Comparison of ENCODE assay signal across 16 cellular contexts in genomic region chr7:12684186-12684585, GRCh38. TPM values are rescaled to one million over a fixed set of nuclear protein-coding genes. Genes with fewer than 3 reads are reported as not detected.
A peak's percentile ranks its signal among the peaks of the same experiment; 100 is the strongest.
DNase-seq lines count a peak whose midpoint lies in the region; ATAC-seq and TF ChIP-seq lines count a peak whose summit lies in the region.
"Had no signal": no experiment of that assay in that cellular context is flagged by ENCODE, and none has a peak within 500 bp of the region (broad histone marks: within the 10 kb centered on the region; RNA-seq: fewer than 3 reads in every experiment).

No MANE protein-coding gene starts in this region.

- no peaks in the 10 kb centered on the region for H3K79me1 ChIP-seq in neuronal stem cell (ENCODE audit: low read depth, low read length)

- WGBS in neuronal stem cell (ENCODE audit: extremely low coverage in 2 of 2, insufficient read length in 2 of 2, insufficient replicate concordance in 1 of 2), 2 donors, result no CpG with 5 or more reads among the region's 1 CpG

- no peak overlapping the region for H2BK15ac ChIP-seq in neuronal stem cell (ENCODE audit: low read length)

- H3K4ac ChIP-seq in neuronal stem cell (ENCODE audit: low read length), result no peak overlapping the region

- peak overlapping the region; percentile 9 for H3K27ac ChIP-seq in CD4-positive, CD25-positive, alpha-beta regulatory T cell (ENCODE audit: insufficient read depth, low read length, poor library complexity, severe bottlenecking)
- H3K27ac ChIP-seq in OCI-LY3 (ENCODE audit: low read length), result no peak overlapping the region
- no peak overlapping the region for H3K27ac ChIP-seq in neuronal stem cell (replicated peaks; ENCODE audit: low read length)
- H3K27ac ChIP-seq: GM23248 had no signal

- H3K4me1 Mint-ChIP-seq in CD4-positive, CD25-positive, alpha-beta regulatory T cell, result peaks cover 9 to 28% (median 20%) of the 10 kb centered on the region in 4 donors

- no peak overlapping the region for H4K91ac ChIP-seq in neuronal stem cell (ENCODE audit: low read depth, low read length, poor library complexity)

- CTCF ChIA-PET in HEK293T (lab: Yijun Ruan, JAX), result no interaction called here

- no peaks in the 10 kb centered on the region for H4K20me1 ChIP-seq in OCI-LY3 (ENCODE audit: insufficient read depth, low read length)

- no peak overlapping the region for H2BK12ac ChIP-seq in neuronal stem cell (ENCODE audit: low read length)

- H3K27ac Mint-ChIP-seq in CD4-positive, CD25-positive, alpha-beta regulatory T cell, result peak overlapping the region in 2 of 3 donors; percentile 33 to 53

- no peaks in the 10 kb centered on the region for H3K9me3 ChIP-seq in CD4-positive, CD25-positive, alpha-beta regulatory T cell (ENCODE audit: control insufficient read depth in 2 of 2, low read length in 2 of 2)
- H3K9me3 ChIP-seq in OCI-LY3 (ENCODE audit: insufficient read depth, low read length) (no peaks in the 10 kb centered on the region), neuronal stem cell (replicated peaks in 1 of 2; ENCODE audit: control insufficient read depth in 2 of 2, insufficient read depth in 1 of 2, low read depth in 1 of 2, low read length in 2 of 2) (peaks cover 0 to 4% of the 10 kb centered on the region in 2 donors)

- no peak overlapping the region for H3K4me3 ChIP-seq in CD4-positive, CD25-positive, alpha-beta regulatory T cell (ENCODE audit: low read depth, low read length)
- peak overlapping the region; percentile 67 for H3K4me3 ChIP-seq in OCI-LY3 (ENCODE audit: low read length)
- no peak overlapping the region for H3K4me3 ChIP-seq in fibroblast of villous mesenchyme (ENCODE audit: low read depth, low read length)
- H3K4me3 ChIP-seq in neuronal stem cell (ENCODE audit: low read length in 2 of 2), result no peak overlapping the region
- H3K4me3 ChIP-seq: GM23248 had no signal

- H3K27me3 ChIP-seq in CD4-positive, CD25-positive, alpha-beta regulatory T cell (ENCODE audit: control insufficient read depth, insufficient read depth, low read length), result no peaks in the 10 kb centered on the region
- H3K27me3 ChIP-seq in OCI-LY3 (ENCODE audit: low read depth, low read length) (no peaks in the 10 kb centered on the region), neuronal stem cell (ENCODE audit: control insufficient read depth in 3 of 3, insufficient read depth in 3 of 3, low read depth in 1 of 3, low read length in 3 of 3) (no peaks in the 10 kb centered on the region)

- H3K9ac ChIP-seq in OCI-LY3 (ENCODE audit: low read length) (no peak overlapping the region), neuronal stem cell (ENCODE audit: low read depth, low read length, poor library complexity) (no peak overlapping the region)
- H3K9ac ChIP-seq: GM23248 had no signal

- POLR2A ChIA-PET in HEK293T (lab: Yijun Ruan, JAX), result no interaction called here

- no peaks in the 10 kb centered on the region for H3K36me3 Mint-ChIP-seq in CD4-positive, CD25-positive, alpha-beta regulatory T cell

- H3K14ac ChIP-seq in neuronal stem cell (ENCODE audit: low read length), result no peak overlapping the region

- H3K79me2 ChIP-seq in OCI-LY3 (ENCODE audit: low read length), result no peaks in the 10 kb centered on the region

- H3K4me2 ChIP-seq in OCI-LY3 (ENCODE audit: low read length) (peak overlapping the region; percentile 60), neuronal stem cell (ENCODE audit: insufficient read depth, low read length, poor library complexity, severe bottlenecking) (no peak overlapping the region)

- peaks cover 15% of the 10 kb centered on the region for H3K4me1 ChIP-seq in CD4-positive, CD25-positive, alpha-beta regulatory T cell (ENCODE audit: control insufficient read depth, insufficient read depth, low read length, poor library complexity, severe bottlenecking)
- H3K4me1 ChIP-seq in OCI-LY3 (ENCODE audit: low read length) (peaks cover 7% of the 10 kb centered on the region; the same call in 1 of the 2 replicates), neuronal stem cell (ENCODE audit: control insufficient read depth in 2 of 2, insufficient read depth in 1 of 2, low read depth in 1 of 2, low read length in 2 of 2) (peaks cover 0 to 4% of the 10 kb centered on the region in 2 donors)

- H2AFZ ChIP-seq in OCI-LY3 (ENCODE audit: low read depth, low read length) (no peak overlapping the region), neuronal stem cell (ENCODE audit: low read length) (peak overlapping the region; percentile 17)
- H2AFZ ChIP-seq: GM23248 had no signal

- no peak overlapping the region for H2BK5ac ChIP-seq in neuronal stem cell (ENCODE audit: low read length)

- no peak for ATAC-seq in CD4-positive, CD25-positive, alpha-beta regulatory T cell (ENCODE audit: low read depth in 2 of 2)
- ATAC-seq in HG03378 (IDR thresholded peaks at IDR 0.05; ENCODE audit: unreplicated experiment), result no peak
- ATAC-seq: PC-3 had no signal

- no peak overlapping the region for H3K18ac ChIP-seq in neuronal stem cell (ENCODE audit: low read length)

- no peak overlapping the region for H2BK120ac ChIP-seq in neuronal stem cell (ENCODE audit: low read depth, low read length)

- H3K23ac ChIP-seq in neuronal stem cell (ENCODE audit: low read depth, low read length, poor library complexity), result no peak overlapping the region

- no peak overlapping the region for H2AK5ac ChIP-seq in neuronal stem cell (ENCODE audit: low read depth, low read length)

- H3K9me3 Mint-ChIP-seq in CD4-positive, CD25-positive, alpha-beta regulatory T cell, result no peaks in the 10 kb centered on the region

- DNase-seq in CD4-positive, CD25-positive, alpha-beta regulatory T cell, result no peak
- DNase-seq in fibroblast of villous mesenchyme (ENCODE audit: low read depth), result peak; percentile 51
- DNase-seq in neuronal stem cell (ENCODE audit: low spot score), result no peak
- no peak for DNase-seq in NCI-H226
- no peak for DNase-seq in glomerular visceral epithelial cell (ENCODE audit: extremely low spot score)
- no peak for DNase-seq in HEK293T (ENCODE audit: extremely low spot score)
- DNase-seq: GF-D8, KG1, NCI-H1048, NCI-H2081 treated with DMSO at 0.1 percent for 48 hours, NCI-H2227 treated with DMSO at 0.1 percent for 48 hours, NCI-H526 treated with DMSO at 0.1 percent for 48 hours had no signal

- TF ChIP-seq CTCF in OCI-LY3 (IDR thresholded peaks at IDR 0.05; ENCODE audit: low read depth, low read length), result no peak
- TF ChIP-seq CTCF in fibroblast of villous mesenchyme (IDR thresholded peaks at IDR 0.05; ENCODE audit: insufficient read depth, low read depth, low read length), result no peak

- no peaks in the 10 kb centered on the region for H3K27me3 Mint-ChIP-seq in CD4-positive, CD25-positive, alpha-beta regulatory T cell

- H3K4me3 Mint-ChIP-seq in CD4-positive, CD25-positive, alpha-beta regulatory T cell, result no peak overlapping the region

- H3K36me3 ChIP-seq in CD4-positive, CD25-positive, alpha-beta regulatory T cell (ENCODE audit: control insufficient read depth, insufficient read depth, low read length), result no peaks in the 10 kb centered on the region
- H3K36me3 ChIP-seq in OCI-LY3 (replicated peaks; ENCODE audit: low read depth, low read length), result no peaks in the 10 kb centered on the region
- peaks cover 0 to 6% of the 10 kb centered on the region in 2 donors for H3K36me3 ChIP-seq in neuronal stem cell (replicated peaks in 1 of 2; ENCODE audit: control insufficient read depth in 2 of 2, insufficient read depth in 2 of 2, low read length in 2 of 2)

- H4K8ac ChIP-seq in neuronal stem cell (ENCODE audit: low read depth, low read length), result no peak overlapping the region

TF ChIP-seq in HEK293T, 16 proteins besides CTCF, POLR2A, EP300 and RAD21:
- TF ChIP-seq SUZ12 (IDR thresholded peaks at IDR 0.05) (no peak), ZNF384 (IDR thresholded peaks at IDR 0.05) (no peak), PKNOX1 (IDR thresholded peaks at IDR 0.05) (no peak), CTBP1 (IDR thresholded peaks at IDR 0.05; ENCODE audit: borderline replicate concordance) (no peak), BHLHE40 (IDR thresholded peaks at IDR 0.05; ENCODE audit: borderline replicate concordance) (no peak), SP1 (IDR thresholded peaks at IDR 0.05) (no peak), L3MBTL2 (conservative IDR thresholded peaks at IDR 0.05) (no peak), ELF4 (IDR thresholded peaks at IDR 0.05) (no peak), HDGF (IDR thresholded peaks at IDR 0.05; ENCODE audit: borderline replicate concordance) (no peak)
TF ChIP-seq in HEK293T: peak in this region for 0.

RNA-seq across cellular contexts. Expression of gene ARL4A, which starts 3.2 kb away (rescaled TPM):
- 52.0 TPM for total RNA-seq in CD4-positive, CD25-positive, alpha-beta regulatory T cell
- 10 to 100 TPM; 28.6 to 40.8 (median 34.0) TPM for polyA plus RNA-seq in CD4-positive, CD25-positive, alpha-beta regulatory T cell
- total RNA-seq in fibroblast of villous mesenchyme, result 17.7 and 24.6 TPM in 2 replicates
- polyA plus RNA-seq in neuronal stem cell (2013, experiment 1 of 2), result 21.3 TPM
- 22.6 TPM for polyA plus RNA-seq in neuronal stem cell (2013, experiment 2 of 2)
